Comparison of ENCODE assay signal across 8 cellular contexts in genomic region chr19:49502866-49503581, GRCh38. TPM values are rescaled to one million over a fixed set of nuclear protein-coding genes. Genes with fewer than 3 reads are reported as not detected.
DNase-seq lines count a peak whose midpoint lies in the region; ATAC-seq and TF ChIP-seq lines count a peak whose summit lies in the region.

No MANE protein-coding gene starts in this region.

- peaks cover 27% of the 10 kb centered on the region for H3K4me1 ChIP-seq in body of pancreas

- intact Hi-C loops in body of pancreas (cut with DNase I) = no loop called here

- DNase-seq in ELR (ENCODE audit: low read depth) (peak; percentile 79), MV-4-11 (lab: John Stamatoyannopoulos, UW) (peak; percentile 71), SK-N-DZ (ENCODE audit: low spot score) (peak; percentile 54), body of pancreas (peak in 3 of 4 donors; percentile 58 to 65 (median 61)), kidney tubule cell (ENCODE audit: low spot score) (peak; percentile 58), stromal cell of bone marrow (ENCODE audit: low read depth) (peak; percentile 78)

- peak; percentile 33 to 87 (median 81) for TF ChIP-seq CTCF in body of pancreas (IDR thresholded peaks at IDR 0.05)

- 33 to 42% methylated on average over 14 of the region's 14 CpGs for WGBS in body of pancreas, 2 donors

- no peak for TF ChIP-seq POLR2A in body of pancreas (IDR thresholded peaks at IDR 0.05)

- no peaks in the 10 kb centered on the region for H3K9me3 ChIP-seq in body of pancreas

- peaks cover 0 to 7% of the 10 kb centered on the region in 2 donors for H3K36me3 ChIP-seq in body of pancreas (replicated peaks in 1 of 2; ENCODE audit: insufficient read depth in 1 of 2, low read depth in 2 of 2)

- ATAC-seq in body of pancreas = peak; percentile 74
- ATAC-seq in GM21825 (IDR thresholded peaks at IDR 0.05; ENCODE audit: unreplicated experiment) = no peak
- ATAC-seq in GM21515 (IDR thresholded peaks at IDR 0.05; ENCODE audit: unreplicated experiment) = no peak

- no peaks in the 10 kb centered on the region for H3K27me3 ChIP-seq in body of pancreas

- no peak overlapping the region for H3K4me3 ChIP-seq in body of pancreas

- no peak overlapping the region for H3K27ac ChIP-seq in body of pancreas

RNA-seq across cellular contexts. Expression of gene RPS11, which starts 6.8 kb away (rescaled TPM):
- 2,955 and 3,351 TPM in 2 replicates for polyA plus RNA-seq in SK-N-DZ (2014; cell fraction: cytosol; rRNA removed)
- polyA plus RNA-seq in SK-N-DZ (2014; cell fraction: nucleus; rRNA removed) = 1,993 and 2,628 TPM in 2 replicates
- total RNA-seq in body of pancreas = 1,000 to 10,000 TPM; 1,400 to 1,772 TPM

RNA-seq across cellular contexts. Expression of gene FCGRT, which starts 9.4 kb away (rescaled TPM):
- polyA plus RNA-seq in SK-N-DZ (2014; cell fraction: cytosol; rRNA removed) = 6.2 and 10.0 TPM in 2 replicates
- polyA plus RNA-seq in SK-N-DZ (2014; cell fraction: nucleus; rRNA removed) = 12.9 and 20.4 TPM in 2 replicates
- total RNA-seq in body of pancreas = 100 to 1,000 TPM; 117 to 121 TPM

RNA-seq across cellular contexts. Expression of gene RPL13A, which starts 15.6 kb away (rescaled TPM):
- polyA plus RNA-seq in SK-N-DZ (2014; cell fraction: cytosol; rRNA removed) = 2,059 and 2,161 TPM in 2 replicates
- 1,139 and 1,390 TPM in 2 replicates for polyA plus RNA-seq in SK-N-DZ (2014; cell fraction: nucleus; rRNA removed)
- 1,000 to 10,000 TPM; 1,758 to 2,456 TPM for total RNA-seq in body of pancreas

RNA-seq across cellular contexts. Expression of gene RCN3, which starts 24.8 kb away (rescaled TPM):
- 6.9 and 16.4 TPM in 2 replicates for polyA plus RNA-seq in SK-N-DZ (2014; cell fraction: cytosol; rRNA removed)
- 7.5 and 25.5 TPM in 2 replicates for polyA plus RNA-seq in SK-N-DZ (2014; cell fraction: nucleus; rRNA removed)
- 10 to 100 TPM; 11.9 to 39.9 TPM for total RNA-seq in body of pancreas

RNA-seq across cellular contexts. Expression of gene FLT3LG, which starts 29.0 kb away (rescaled TPM):
- polyA plus RNA-seq in SK-N-DZ (2014; cell fraction: cytosol; rRNA removed) = 0.32 and 0.54 TPM in 2 replicates
- 1.1 and 1.5 TPM in 2 replicates for polyA plus RNA-seq in SK-N-DZ (2014; cell fraction: nucleus; rRNA removed)
- under 1 TPM; 0.52 to 0.66 TPM for total RNA-seq in body of pancreas
